In genomic region chr12:116962197-116962596, GRCh38 we compare ENCODE assay signal across 16 cellular contexts. TPM values are rescaled to one million over a fixed set of nuclear protein-coding genes. Genes with fewer than 3 reads are reported as not detected.
DNase-seq lines count a peak whose midpoint lies in the region; ATAC-seq and TF ChIP-seq lines count a peak whose summit lies in the region.
"Had no signal": no experiment of that assay in that cellular context is flagged by ENCODE, and none has a peak within 500 bp of the region (broad histone marks: within the 10 kb centered on the region; RNA-seq: fewer than 3 reads in every experiment).

No MANE protein-coding gene starts in this region.

- H3K36me3 ChIP-seq in DND-41 (ENCODE audit: insufficient read depth, low read length) = peaks cover 6% of the 10 kb centered on the region; the same call in 1 of the 2 replicates

- H3K27ac Mint-ChIP-seq in natural killer cell = peak overlapping the region in 1 of 2 donors; percentile 71

- H3K79me2 ChIP-seq in DND-41 (ENCODE audit: insufficient read depth, low read length) = no peaks in the 10 kb centered on the region

- H3K4me2 ChIP-seq in DND-41 (ENCODE audit: insufficient read depth, low read length) = 0 out of 2 replicates have a peak overlapping the region, but pooled peaks have one; percentile 3

- intact Hi-C loops in natural killer cell (cut with micrococcal nuclease) = no loop called here

- peak overlapping the region; percentile 50 for H3K27ac ChIP-seq in DND-41 (ENCODE audit: low read length)
- H3K27ac ChIP-seq: dorsolateral prefrontal cortex, GM23248 had no signal

- H3K4me3 ChIP-seq in DND-41 (ENCODE audit: low read depth in 1 of 2, low read length in 2 of 2) = no peak overlapping the region
- H3K4me3 ChIP-seq: dorsolateral prefrontal cortex, GM23248 had no signal

- no peaks in the 10 kb centered on the region for H3K9me3 ChIP-seq in DND-41 (ENCODE audit: insufficient read depth, low read length, severe bottlenecking)

- 0 out of 2 replicates have a peak, but pooled peaks cover 5% of the 10 kb centered on the region for H4K20me1 ChIP-seq in DND-41 (ENCODE audit: insufficient read depth, low read length)

- TF ChIP-seq CTCF in DND-41 (IDR thresholded peaks at IDR 0.05; ENCODE audit: borderline replicate concordance, extremely low read depth, low read length, poor library complexity, severe bottlenecking) = no peak
- TF ChIP-seq CTCF in natural killer cell (IDR thresholded peaks at IDR 0.05) = no peak

- peaks cover 43% of the 10 kb centered on the region for H3K4me1 ChIP-seq in DND-41 (ENCODE audit: insufficient read depth, low read length)

- H3K4me3 Mint-ChIP-seq in natural killer cell = peak overlapping the region; percentile 0
- H3K4me3 Mint-ChIP-seq: brain had no signal

- peaks cover 28 to 30% of the 10 kb centered on the region in 2 donors for H3K4me1 Mint-ChIP-seq in natural killer cell

- no peaks in the 10 kb centered on the region for H3K27me3 ChIP-seq in DND-41 (ENCODE audit: insufficient read depth, low read length, poor library complexity)
- H3K27me3 ChIP-seq: dorsolateral prefrontal cortex had no signal

- H3K9ac ChIP-seq in DND-41 (ENCODE audit: low read depth, low read length) = peak overlapping the region; percentile 11; the same call in 1 of the 2 replicates
- H3K9ac ChIP-seq: GM23248 had no signal

- peaks cover 8% of the 10 kb centered on the region for H3K36me3 Mint-ChIP-seq in natural killer cell

- peak; percentile 32; the same call in 1 of the 3 replicates for ATAC-seq in DND-41 (ENCODE audit: insufficient read depth, low read depth)
- peak; percentile 63 for ATAC-seq in GM19438 (IDR thresholded peaks at IDR 0.05; ENCODE audit: low read depth, unreplicated experiment)
- ATAC-seq in natural killer cell = peak in 2 of 3 donors; percentile 48 to 83

- peak; percentile 25 for DNase-seq in DND-41
- DNase-seq in UCSD-AML1 (lab: John Stamatoyannopoulos, UW; ENCODE audit: unreplicated experiment) = peak; percentile 31
- DNase-seq in natural killer cell = no peak
- DNase-seq in HT-29 (ENCODE audit: low spot score) = no peak
- DNase-seq in NCI-H2227 (lab: John Stamatoyannopoulos, UW; ENCODE audit: unreplicated experiment) = no peak
- no peak for DNase-seq in EL
- DNase-seq: activated CD8-positive, alpha-beta memory T cell treated with anti-CD3 and anti-CD28 coated beads for 24 hours; activated naive CD4-positive, alpha-beta T cell; AML-193; dorsolateral prefrontal cortex; GM23248; hypothalamus; NCI-H2029; NCI-H510A treated with DMSO at 0.1 percent for 48 hours had no signal

- no peak overlapping the region for H2AFZ ChIP-seq in DND-41 (ENCODE audit: low read depth, low read length)
- H2AFZ ChIP-seq: GM23248 had no signal

- H3K27me3 Mint-ChIP-seq in natural killer cell (ENCODE audit: low read depth in 2 of 2) = no peaks in the 10 kb centered on the region
- H3K27me3 Mint-ChIP-seq: brain had no signal

- H3K9me3 Mint-ChIP-seq in natural killer cell = no peaks in the 10 kb centered on the region
- H3K9me3 Mint-ChIP-seq: brain had no signal

RNA-seq across cellular contexts. Expression of gene FBXW8, which starts 51.4 kb away (rescaled TPM):
- total RNA-seq in natural killer cell = 10 to 100 TPM; 11.5 to 16.0 (median 13.5) TPM
- 10.0 and 13.1 TPM in 2 replicates for total RNA-seq in HT-29 (2014; rRNA removed; shearing (Covaris generic))

Comparison
In these comparisons a context has a peak if more than half of its experiments do, and no peak if none do; other contexts are left out.
1. DNase-seq: peak in DND-41 (single experiment) and UCSD-AML1 (single experiment); none in natural killer cell (single experiment), HT-29 (single experiment), NCI-H2227 (single experiment) and EL (single experiment).
2. Peak in every context shown above with its lines, with median percentiles within 50 percentile points of each other: ATAC-seq.